Comparison of ENCODE assay signal across 1 cellular context in genomic region chr10:22315455-22316285, GRCh38.
TF ChIP-seq lines count a peak whose summit lies in the region.

No MANE protein-coding gene starts in this region.

TF ChIP-seq in K562, 482 proteins besides CTCF, POLR2A, EP300 and RAD21 (continued from another document and continues in another):
- TF ChIP-seq PRDM10 (IDR thresholded peaks at IDR 0.05; ENCODE audit: partially characterized antibody) (no peak), ETV5 (CRISPR knock-in tag; IDR thresholded peaks at IDR 0.05; ENCODE audit: low read depth) (no peak), CAMTA2 (CRISPR knock-in tag; conservative IDR thresholded peaks at IDR 0.05) (no peak), MAZ (CRISPR knock-in tag; conservative IDR thresholded peaks at IDR 0.05 in 1 of 2, IDR thresholded peaks at IDR 0.05 in 1 of 2) (peak in 1 of 2 experiments; percentile 30; a peak in 1 of 4 replicates), MYC (IDR thresholded peaks at IDR 0.05; ENCODE audit: low read depth, low read length) (no peak; the same call in 1 of the 2 replicates), MYC (CRISPR knock-in tag; IDR thresholded peaks at IDR 0.05; ENCODE audit: borderline replicate concordance, low read depth) (no peak), GABPB2 (CRISPR knock-in tag; conservative IDR thresholded peaks at IDR 0.05) (no peak), AFF1 (IDR thresholded peaks at IDR 0.05; ENCODE audit: low read depth in 1 of 2, partially characterized antibody in 2 of 2) (peak; percentile 50 to 51), SMAD4 (CRISPR knock-in tag; conservative IDR thresholded peaks at IDR 0.05) (no peak; the same call in 1 of the 2 replicates), CUX1 (CRISPR knock-in tag; IDR thresholded peaks at IDR 0.05) (no peak), ZHX1 (conservative IDR thresholded peaks at IDR 0.05; ENCODE audit: low read length) (no peak), SRF (CRISPR knock-in tag; IDR thresholded peaks at IDR 0.05) (peak in 1 of 2 experiments; percentile 34; a peak in 1 of 4 replicates), SMARCA4 (IDR thresholded peaks at IDR 0.05) (peak; percentile 28; the same call in 1 of the 2 replicates), ZNF79 (CRISPR knock-in tag; IDR thresholded peaks at IDR 0.05; ENCODE audit: low read depth) (no peak), NKRF (IDR thresholded peaks at IDR 0.05; ENCODE audit: borderline replicate concordance) (peak; percentile 81), RBFOX2 (IDR thresholded peaks at IDR 0.05; ENCODE audit: low read depth, low read length) (peak; percentile 84), NBN (IDR thresholded peaks at IDR 0.05; ENCODE audit: low read depth) (peak; percentile 22; the same call in 1 of the 2 replicates), SRSF1 (IDR thresholded peaks at IDR 0.05; ENCODE audit: low read depth, low read length) (no peak), KAT7 (CRISPR knock-in tag; IDR thresholded peaks at IDR 0.05; ENCODE audit: borderline replicate concordance) (0 out of 2 replicates have a peak, but pooled peaks have one; percentile 9), NCOA4 (IDR thresholded peaks at IDR 0.05; ENCODE audit: partially characterized antibody) (no peak), SREBF2 (CRISPR knock-in tag; IDR thresholded peaks at IDR 0.05) (no peak), CCNT2 (IDR thresholded peaks at IDR 0.05; ENCODE audit: borderline replicate concordance, extremely low read depth, insufficient read length, low read depth, low read length) (no peak), HMG20A (CRISPR knock-in tag; conservative IDR thresholded peaks at IDR 0.05) (no peak), NONO (IDR thresholded peaks at IDR 0.05; ENCODE audit: low read depth in 2 of 2, low read length in 1 of 2) (no peak)
